In the genomic region with DNA sequence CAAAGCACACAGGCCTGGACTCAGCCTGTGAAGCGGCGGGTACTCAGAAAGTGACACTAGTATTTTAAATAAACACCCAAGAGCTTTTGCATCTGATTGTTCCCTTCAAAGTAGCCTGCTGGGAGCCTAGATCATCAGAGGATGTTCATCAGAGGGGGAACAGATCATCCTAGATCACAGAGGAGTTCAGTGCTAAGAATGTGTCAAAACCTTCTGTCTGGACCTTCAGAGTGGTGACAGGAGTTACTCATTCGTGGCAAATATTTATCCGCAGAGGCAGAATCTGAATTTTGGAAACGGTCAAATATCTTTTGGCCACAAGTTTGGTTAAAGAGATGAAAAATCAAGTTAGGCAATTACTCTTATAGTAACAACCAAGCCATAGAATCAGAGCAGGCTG, we compare ENCODE assay signal across 9 cellular contexts. TPM values are rescaled to one million over a fixed set of nuclear protein-coding genes. Genes with fewer than 3 reads are reported as not detected.
DNase-seq lines count a peak whose midpoint lies in the region; ATAC-seq and TF ChIP-seq lines count a peak whose summit lies in the region.
"Had no signal": no experiment of that assay in that cellular context is flagged by ENCODE, and none has a peak within 500 bp of the region (broad histone marks: within the 10 kb centered on the region; RNA-seq: fewer than 3 reads in every experiment).

No MANE protein-coding gene starts in this region.

- H3K27me3 ChIP-seq in esophagus muscularis mucosa (no peaks in the 10 kb centered on the region), sigmoid colon (no peaks in the 10 kb centered on the region)

- peak; percentile 10 for DNase-seq in EH (ENCODE audit: low read depth)
- peak; percentile 56 for DNase-seq in NCI-H69 (lab: John Stamatoyannopoulos, UW)
- DNase-seq in esophagus muscularis mucosa (ENCODE audit: extremely low spot score): no peak
- peak; percentile 26 for DNase-seq in sigmoid colon
- no peak for DNase-seq in medulla oblongata (ENCODE audit: extremely low spot score)
- DNase-seq in left colon: no peak
- no peak for DNase-seq in T1000 (lab: John Stamatoyannopoulos, UW)
- DNase-seq in DMS79 (lab: John Stamatoyannopoulos, UW): no peak

- H3K4me3 ChIP-seq in esophagus muscularis mucosa: peak overlapping the region; percentile 54 to 62 (median 56)
- peak overlapping the region; percentile 25 to 53 (median 51) for H3K4me3 ChIP-seq in sigmoid colon

- no peak for TF ChIP-seq CTCF in esophagus muscularis mucosa (IDR thresholded peaks at IDR 0.05)
- no peak for TF ChIP-seq CTCF in sigmoid colon (IDR thresholded peaks at IDR 0.05)

- intact Hi-C loops in esophagus muscularis mucosa (cut with DNase I): no loop called here
- intact Hi-C loops in sigmoid colon (cut with DNase I): no loop called here
- intact Hi-C loops in left colon (cut with DNase I, micrococcal nuclease): no loop called here

- no peak for ATAC-seq in left colon

- H3K27ac ChIP-seq in esophagus muscularis mucosa (replicated peaks in 1 of 4) (peak overlapping the region; percentile 88 to 91 (median 90)), sigmoid colon (peak overlapping the region; percentile 81 to 86 (median 82))
- H3K27ac ChIP-seq: epithelial cell of prostate had no signal

- TF ChIP-seq POLR2A in esophagus muscularis mucosa (IDR thresholded peaks at IDR 0.05; ENCODE audit: low read depth) (no peak), sigmoid colon (IDR thresholded peaks at IDR 0.05) (no peak)

- H3K4me1 ChIP-seq in esophagus muscularis mucosa: peaks cover 22 to 31% (median 23%) of the 10 kb centered on the region in 4 donors
- H3K4me1 ChIP-seq in sigmoid colon: peaks cover 0 to 15% (median 6%) of the 10 kb centered on the region in 4 donors

- H3K9me3 ChIP-seq in esophagus muscularis mucosa: no peaks in the 10 kb centered on the region
- no peaks in the 10 kb centered on the region for H3K9me3 ChIP-seq in sigmoid colon

- no peak for TF ChIP-seq EP300 in esophagus muscularis mucosa (IDR thresholded peaks at IDR 0.05)
- TF ChIP-seq EP300 in sigmoid colon (IDR thresholded peaks at IDR 0.05): no peak

- no peaks in the 10 kb centered on the region for H3K36me3 ChIP-seq in esophagus muscularis mucosa
- H3K36me3 ChIP-seq in sigmoid colon: no peaks in the 10 kb centered on the region

- 67% methylated on average over 5 of the region's 5 CpGs for whole genome bisulfite sequencing in esophagus muscularis mucosa
- WGBS in sigmoid colon, 2 donors: 83 to 87% methylated on average over 5 of the region's 5 CpGs

RNA-seq across cellular contexts. Expression of a gene that starts 9.7 kb away (rescaled TPM):
- total RNA-seq in esophagus muscularis mucosa (10 to 100 TPM; 10.8 to 23.6 (median 18.9) TPM), sigmoid colon (10 to 100 TPM in 1 of 4 donors, 1 to 10 TPM in 3; 5.4 to 15.2 (median 7.1) TPM), left colon (1 to 10 TPM; 1.7 to 2.5 TPM)
- polyA plus RNA-seq in sigmoid colon: 1 to 10 TPM in 1 of 3 donors, under 1 TPM in 2; 0.46 to 1.9 (median 0.60) TPM

RNA-seq across cellular contexts. Expression of a gene that starts 14.2 kb away (rescaled TPM):
- 1 to 10 TPM in 3 of 4 donors, under 1 TPM in 1; 0.99 to 5.8 (median 2.8) TPM for total RNA-seq in esophagus muscularis mucosa
- total RNA-seq in sigmoid colon: 10 to 100 TPM in 1 of 4 donors, 1 to 10 TPM in 2, under 1 TPM in 1; 0.95 to 49.6 (median 1.6) TPM
- 10 to 100 TPM in 1 of 3 donors, 1 to 10 TPM in 2; 1.2 to 16.9 (median 4.8) TPM for polyA plus RNA-seq in sigmoid colon
- total RNA-seq in left colon: 1 to 10 TPM; 2.3 to 5.1 TPM

RNA-seq across cellular contexts. Expression of a gene that starts 25.6 kb away (rescaled TPM):
- total RNA-seq in esophagus muscularis mucosa: 10 to 100 TPM; 10.8 to 20.2 (median 15.4) TPM
- total RNA-seq in sigmoid colon: 10 to 100 TPM; 11.1 to 16.5 (median 13.3) TPM
- 10 to 100 TPM; 12.4 to 18.6 (median 18.3) TPM for polyA plus RNA-seq in sigmoid colon
- 10 to 100 TPM; 23.4 to 28.1 TPM for total RNA-seq in left colon

RNA-seq across cellular contexts. Expression of a gene that starts 25.7 kb away (rescaled TPM):
- total RNA-seq in esophagus muscularis mucosa (under 1 TPM in 3 of 4 donors, not detected in 1; 0.13 to 0.42 (median 0.17) TPM), sigmoid colon (1 to 10 TPM in 1 of 4 donors, not detected in 3; 1.1 TPM), left colon (not detected)
- polyA plus RNA-seq in sigmoid colon: under 1 TPM in 1 of 3 donors, not detected in 2; 0.04 TPM

Comparison
In these comparisons a context has a peak if more than half of its experiments do, and no peak if none do; other contexts are left out.
1. DNase-seq: peak in EH (single experiment), NCI-H69 (single experiment) and sigmoid colon (single experiment); none in esophagus muscularis mucosa (single experiment), medulla oblongata (single experiment), left colon (0 of 2), T1000 (single experiment) and DMS79 (single experiment).